In genomic region chr12:6340745-6341438, GRCh38 we compare ENCODE assay signal across 7 cellular contexts. TPM values are rescaled to one million over a fixed set of nuclear protein-coding genes. Genes with fewer than 3 reads are reported as not detected.
DNase-seq lines count a peak whose midpoint lies in the region; FAIRE-seq and TF ChIP-seq lines count a peak whose summit lies in the region.
"Had no signal": no experiment of that assay in that cellular context is flagged by ENCODE, and none has a peak within 500 bp of the region (broad histone marks: within the 10 kb centered on the region; RNA-seq: fewer than 3 reads in every experiment).

No MANE protein-coding gene starts in this region.

- H3K9me1 ChIP-seq in endothelial cell of umbilical vein (replicated peaks; ENCODE audit: control insufficient read depth, extremely low read depth, insufficient read depth, low read length), result no peaks in the 10 kb centered on the region

- H3K79me2 ChIP-seq in endothelial cell of umbilical vein (ENCODE audit: control insufficient read depth, insufficient read depth, low read length), result peaks cover 53% of the 10 kb centered on the region

- H3K27me3 ChIP-seq in endothelial cell of umbilical vein (ENCODE audit: control insufficient read depth in 2 of 2, insufficient read depth in 2 of 2, low read length in 2 of 2), result no peaks in the 10 kb centered on the region

- TF ChIP-seq EP300 in Ishikawa (IDR thresholded peaks at IDR 0.05; ENCODE audit: borderline replicate concordance), result no peak

- CTCF ChIA-PET in endothelial cell of umbilical vein (lab: Charles Lee), result interaction anchor here (0.5 to 4.5 kb wide), 5 partner anchors 14 to 124 kb away, joined by 3 to 26 read pairs (median 12); partner anchors contain the start of gene LTBR

- peak overlapping the region; percentile 80 for H3K9ac ChIP-seq in endothelial cell of umbilical vein (replicated peaks; ENCODE audit: extremely low read depth, insufficient read depth, low read length)

- peak; percentile 59 for FAIRE-seq in endothelial cell of umbilical vein (lab: Jason Lieb, UNC)

- peak overlapping the region; percentile 91 for H3K4me2 ChIP-seq in endothelial cell of umbilical vein (ENCODE audit: insufficient read depth, low read length)

- POLR2A ChIA-PET in endothelial cell of umbilical vein (lab: Charles Lee), result no interaction called here

- H3K27ac ChIP-seq in endothelial cell of umbilical vein (ENCODE audit: insufficient read depth, low read depth, low read length), result peak overlapping the region; percentile 69

- BruUV-seq in endothelial cell of umbilical vein (replicated peaks; lab: Mats Ljungman, UMichigan), result TSS peak; percentile 3

- no peaks in the 10 kb centered on the region for H3K9me3 ChIP-seq in endothelial cell of umbilical vein (replicated peaks; ENCODE audit: control insufficient read depth, insufficient read depth, low read length)

- H3K4me3 ChIP-seq in endothelial cell of umbilical vein (replicated peaks in 1 of 3; ENCODE audit: insufficient read depth in 1 of 3, low read depth in 1 of 3, low read length in 3 of 3) (peak overlapping the region; percentile 89 to 98 (median 89)), skeletal muscle cell (ENCODE audit: low read depth, low read length) (peak overlapping the region; percentile 98)

- TF ChIP-seq POLR2A in endothelial cell of umbilical vein (IDR thresholded peaks at IDR 0.05; ENCODE audit: low read depth, low read length), result peak; percentile 62

- TF ChIP-seq RAD21 in Ishikawa (IDR thresholded peaks at IDR 0.05; ENCODE audit: low read depth), result no peak

- peak; percentile 21 for DNase-seq in endothelial cell of umbilical vein (ENCODE audit: low read depth, low spot score)
- no peak for DNase-seq in skeletal muscle cell (ENCODE audit: low read depth)
- no peak for DNase-seq in activated CD4-positive, alpha-beta T cell treated with anti-CD3 and anti-CD28 coated beads, Interleukin-2, amount 50 U/mL, for 48 hours
- no peak for DNase-seq in activated CD4-positive, alpha-beta T cell treated with anti-CD3 and anti-CD28 coated beads, Interleukin-2, amount 50 U/mL, for 4 hours
- DNase-seq in kidney glomerular epithelial cell (lab: John Stamatoyannopoulos, UW), result no peak

- no peak overlapping the region for H2AFZ ChIP-seq in endothelial cell of umbilical vein (ENCODE audit: low read depth, low read length)

- intact Hi-C loops in endothelial cell of umbilical vein (cut with micrococcal nuclease), result no loop called here

- TF ChIP-seq CTCF in endothelial cell of umbilical vein (IDR thresholded peaks at IDR 0.05; ENCODE audit: extremely low read depth in 1 of 2, insufficient read depth in 1 of 2, low read depth in 1 of 2, low read length in 2 of 2), result no peak

- dilution Hi-C loops in endothelial cell of umbilical vein (cut with MboI; ENCODE audit: extremely low pct_ligation_motif_present, low sequenced_read_pairs), result no loop called here

- peaks cover 53% of the 10 kb centered on the region for H3K4me1 ChIP-seq in endothelial cell of umbilical vein (ENCODE audit: control insufficient read depth, extremely low read depth, insufficient read depth, low read length)

- H4K20me1 ChIP-seq in endothelial cell of umbilical vein (replicated peaks; ENCODE audit: control insufficient read depth, extremely low read depth, insufficient read depth, low read length), result no peaks in the 10 kb centered on the region

- H3K36me3 ChIP-seq in endothelial cell of umbilical vein (ENCODE audit: control insufficient read depth in 2 of 2, extremely low read depth in 1 of 2, insufficient read depth in 2 of 2, low read length in 2 of 2), result no peaks in the 10 kb centered on the region

TF ChIP-seq in Ishikawa, 13 proteins besides CTCF, POLR2A, EP300 and RAD21:
- TF ChIP-seq USF1 (IDR thresholded peaks at IDR 0.05), result no peak
- TF ChIP-seq TAF1 (IDR thresholded peaks at IDR 0.05; ENCODE audit: low read depth), result peak; percentile 11; the same call in 1 of the 2 replicates

TF ChIP-seq in endothelial cell of umbilical vein, 7 proteins besides CTCF, POLR2A, EP300 and RAD21:
- peak; percentile 22 for TF ChIP-seq POLR2AphosphoS5 (IDR thresholded peaks at IDR 0.05; ENCODE audit: insufficient read depth, low read depth, low read length)
- TF ChIP-seq MAX (IDR thresholded peaks at IDR 0.05; ENCODE audit: insufficient read depth, insufficient read length), result no peak
- TF ChIP-seq MYC (IDR thresholded peaks at IDR 0.05; ENCODE audit: low read depth, low read length), result no peak

RNA-seq across cellular contexts. Expression of gene TNFRSF1A, which starts 1.0 kb away (rescaled TPM):
- total RNA-seq in endothelial cell of umbilical vein, result 84.0 and 98.2 TPM in 2 replicates
- 86.5 and 92.9 TPM in 2 replicates for polyA plus RNA-seq in endothelial cell of umbilical vein
- 83.7 and 84.0 TPM in 2 replicates for polyA plus RNA-seq in endothelial cell of umbilical vein (2011; cell fraction: cytosol; rRNA removed)
- 63.0 and 68.9 TPM in 2 replicates for polyA plus RNA-seq in endothelial cell of umbilical vein (2011; cell fraction: nucleus; rRNA removed)
- 101 and 108 TPM in 2 replicates for polyA plus RNA-seq in endothelial cell of umbilical vein (2012)
- polyA minus RNA-seq in endothelial cell of umbilical vein, result 91.7 and 97.9 TPM in 2 replicates
- polyA minus RNA-seq in endothelial cell of umbilical vein (2011; cell fraction: cytosol; rRNA and poly(A)+ RNA removed), result 65.3 TPM
- 58.5 and 60.2 TPM in 2 replicates for polyA minus RNA-seq in endothelial cell of umbilical vein (2011; cell fraction: nucleus; rRNA and poly(A)+ RNA removed)

RNA-seq across cellular contexts. Expression of gene PLEKHG6, which starts 30.4 kb away (rescaled TPM):
- 0.48 TPM in 1 of 2 replicates, not detected in the other for total RNA-seq in endothelial cell of umbilical vein
- polyA plus RNA-seq in endothelial cell of umbilical vein, result 0.11 and 0.12 TPM in 2 replicates
- polyA plus RNA-seq in endothelial cell of umbilical vein (2011; cell fraction: cytosol; rRNA removed), result 0.09 and 0.79 TPM in 2 replicates
- 0.04 TPM in 1 of 2 replicates, not detected in the other for polyA plus RNA-seq in endothelial cell of umbilical vein (2011; cell fraction: nucleus; rRNA removed)
- 0.14 and 0.50 TPM in 2 replicates for polyA plus RNA-seq in endothelial cell of umbilical vein (2012)
- not detected in 2 replicates for polyA minus RNA-seq in endothelial cell of umbilical vein
- polyA minus RNA-seq in endothelial cell of umbilical vein (2011; cell fraction: cytosol; rRNA and poly(A)+ RNA removed), result not detected
- polyA minus RNA-seq in endothelial cell of umbilical vein (2011; cell fraction: nucleus; rRNA and poly(A)+ RNA removed), result not detected in 2 replicates
- total RNA-seq: activated CD8-positive, alpha-beta T cell treated with anti-CD3 and anti-CD28 coated beads for 36 hours had no signal

RNA-seq across cellular contexts. Expression of gene SCNN1A, which starts 34.5 kb away (rescaled TPM):
- total RNA-seq in endothelial cell of umbilical vein, result 0.18 TPM in 1 of 2 replicates, not detected in the other
- 0.12 and 0.14 TPM in 2 replicates for polyA plus RNA-seq in endothelial cell of umbilical vein
- 0.03 TPM in 2 replicates for polyA plus RNA-seq in endothelial cell of umbilical vein (2011; cell fraction: cytosol; rRNA removed)
- 0.24 and 0.40 TPM in 2 replicates for polyA plus RNA-seq in endothelial cell of umbilical vein (2011; cell fraction: nucleus; rRNA removed)
- polyA plus RNA-seq in endothelial cell of umbilical vein (2012), result 0.24 TPM in 1 of 2 replicates, not detected in the other
- not detected in 2 replicates for polyA minus RNA-seq in endothelial cell of umbilical vein
- polyA minus RNA-seq in endothelial cell of umbilical vein (2011; cell fraction: cytosol; rRNA and poly(A)+ RNA removed), result 3.2 TPM
- polyA minus RNA-seq in endothelial cell of umbilical vein (2011; cell fraction: nucleus; rRNA and poly(A)+ RNA removed), result not detected in 2 replicates

RNA-seq across cellular contexts. Expression of gene LTBR, which starts 43.1 kb away (rescaled TPM):
- 84.1 and 102 TPM in 2 replicates for total RNA-seq in endothelial cell of umbilical vein
- polyA plus RNA-seq in endothelial cell of umbilical vein, result 70.7 and 82.2 TPM in 2 replicates
- polyA plus RNA-seq in endothelial cell of umbilical vein (2011; cell fraction: cytosol; rRNA removed), result 46.4 and 59.5 TPM in 2 replicates
- 47.3 TPM in 2 replicates for polyA plus RNA-seq in endothelial cell of umbilical vein (2011; cell fraction: nucleus; rRNA removed)
- 66.7 and 93.7 TPM in 2 replicates for polyA plus RNA-seq in endothelial cell of umbilical vein (2012)
- 15.6 and 26.2 TPM in 2 replicates for polyA minus RNA-seq in endothelial cell of umbilical vein
- polyA minus RNA-seq in endothelial cell of umbilical vein (2011; cell fraction: cytosol; rRNA and poly(A)+ RNA removed), result 33.2 TPM
- 17.9 and 21.2 TPM in 2 replicates for polyA minus RNA-seq in endothelial cell of umbilical vein (2011; cell fraction: nucleus; rRNA and poly(A)+ RNA removed)
